Comparison of ENCODE assay signal across 1 cellular context in genomic region chr22:44261164-44261860, GRCh38.
TF ChIP-seq lines count a peak whose summit lies in the region.

No MANE protein-coding gene starts in this region.

TF ChIP-seq in WTC11, 78 proteins besides CTCF, POLR2A, EP300 and RAD21 (continued from another document):
- TF ChIP-seq AR (CRISPR knock-in tag; IDR thresholded peaks at IDR 0.05) (no peak), CREB1 (CRISPR knock-in tag; IDR thresholded peaks at IDR 0.05) (no peak), FOXK1 (CRISPR knock-in tag; IDR thresholded peaks at IDR 0.05) (no peak), FOXJ3 (CRISPR knock-in tag; IDR thresholded peaks at IDR 0.05; ENCODE audit: borderline replicate concordance) (no peak), MAX (CRISPR knock-in tag; IDR thresholded peaks at IDR 0.05) (no peak), ZNF423 (CRISPR knock-in tag; IDR thresholded peaks at IDR 0.05) (no peak)
